Comparison of ENCODE assay signal across 21 cellular contexts in genomic region chr6:63785006-63785405, GRCh38.
"Had no signal": no experiment of that assay in that cellular context is flagged by ENCODE, and none has a peak within 500 bp of the region (broad histone marks: within the 10 kb centered on the region; RNA-seq: fewer than 3 reads in every experiment).

No MANE protein-coding gene starts in this region.

- H3K9me3 ChIP-seq: mucosa of descending colon, pancreas, vagina had no signal

- ATAC-seq: activated CD8-positive, alpha-beta T cell treated with anti-CD3 and anti-CD28 coated beads, Interleukin-2, amount 10 ng/mL, durations not matched to agents 7 days and 5 days; mucosa of descending colon; pancreas; right lobe of liver; stimulated activated naive CD8-positive, alpha-beta T cell treated with anti-CD3 and anti-CD28 coated beads, Interleukin-15, amount 100 ng/mL, for 72 hours had no signal

- H3K9me3 Mint-ChIP-seq: activated CD4-positive, alpha-beta T cell treated with anti-CD3 and anti-CD28 coated beads, Interleukin-2, amount 10 ng/mL, durations not matched to agents 24 days and 14 days; activated T-cell treated with anti-CD3 and anti-CD28 coated beads, Interleukin-2, amount 50 U/mL, for 24 hours; activated T-helper 2 cell treated with anti-CD3 and anti-CD28 coated beads, Interferon-gamma antibody, Interleukin-2, Interleukin-4, amounts not matched to agents 10 μg/mL and 5 μg/mL and 100 μg/mL, durations not matched to agents 14 hours and 24 hours and 36 hours; central memory CD8-positive, alpha-beta T cell had no signal

- H3K4me3 Mint-ChIP-seq: activated CD4-positive, alpha-beta T cell treated with anti-CD3 and anti-CD28 coated beads, Interleukin-2, amount 10 ng/mL, durations not matched to agents 24 days and 14 days; activated CD8-positive, alpha-beta T cell treated with anti-CD3 and anti-CD28 coated beads, Interleukin-2, amount 10 ng/mL, durations not matched to agents 7 days and 5 days; activated naive CD4-positive, alpha-beta T cell treated with anti-CD3 and anti-CD28 coated beads for 36 hours; activated T-cell treated with anti-CD3 and anti-CD28 coated beads, Interleukin-2, amount 50 U/mL, for 24 hours; central memory CD8-positive, alpha-beta T cell; naive B cell; stimulated activated naive CD8-positive, alpha-beta T cell treated with anti-CD3 and anti-CD28 coated beads, Interleukin-15, amount 100 ng/mL, for 72 hours had no signal

- H3K36me3 ChIP-seq: brain microvascular endothelial cell, pancreas, right lobe of liver, suprapubic skin, vagina had no signal

- H3K27me3 Mint-ChIP-seq: activated CD4-positive, alpha-beta T cell treated with anti-CD3 and anti-CD28 coated beads, Interleukin-2, amount 10 ng/mL, durations not matched to agents 24 days and 14 days had no signal

- H3K27me3 ChIP-seq: brain microvascular endothelial cell, pancreas, right lobe of liver, vagina had no signal

- H3K27ac ChIP-seq: brain microvascular endothelial cell, coronary artery, pancreas, right lobe of liver, suprapubic skin, vagina had no signal

- H3K4me3 ChIP-seq: coronary artery, mucosa of descending colon, pancreas, right lobe of liver, suprapubic skin, vagina had no signal

- H3K4me1 Mint-ChIP-seq: activated CD4-positive, alpha-beta T cell treated with anti-CD3 and anti-CD28 coated beads, Interleukin-2, amount 10 ng/mL, durations not matched to agents 24 days and 14 days; central memory CD8-positive, alpha-beta T cell; stimulated activated naive CD8-positive, alpha-beta T cell treated with anti-CD3 and anti-CD28 coated beads, Interleukin-15, amount 100 ng/mL, for 72 hours had no signal

- H3K4me1 ChIP-seq: pancreas, suprapubic skin, vagina had no signal

- DNase-seq: activated CD4-positive, alpha-beta T cell treated with anti-CD3 and anti-CD28 coated beads, Interleukin-2, amount 10 ng/mL, durations not matched to agents 24 days and 14 days; activated CD8-positive, alpha-beta T cell treated with anti-CD3 and anti-CD28 coated beads, Interleukin-2, amount 10 ng/mL, durations not matched to agents 7 days and 5 days; activated naive CD4-positive, alpha-beta T cell treated with anti-CD3 and anti-CD28 coated beads for 36 hours; activated T-cell treated with anti-CD3 and anti-CD28 coated beads, Interleukin-2, amount 50 U/mL, for 24 hours; brain microvascular endothelial cell; effector CD8-positive, alpha-beta T cell; mesenchymal stem cell; mucosa of descending colon; naive B cell; pancreas; right lobe of liver; small intestine; stimulated activated CD4-positive, alpha-beta T cell treated with anti-CD3 and anti-CD28 coated beads, Interleukin-4, amount 100 ng/mL, for 1 hour; stimulated activated naive CD8-positive, alpha-beta T cell treated with anti-CD3 and anti-CD28 coated beads, Interleukin-15, amount 100 ng/mL, for 72 hours; T1000; trophoblast cell had no signal

- H3K27ac Mint-ChIP-seq: activated CD4-positive, alpha-beta T cell treated with anti-CD3 and anti-CD28 coated beads, Interleukin-2, amount 10 ng/mL, durations not matched to agents 24 days and 14 days; activated CD8-positive, alpha-beta T cell treated with anti-CD3 and anti-CD28 coated beads, Interleukin-2, amount 10 ng/mL, durations not matched to agents 7 days and 5 days; activated naive CD4-positive, alpha-beta T cell treated with anti-CD3 and anti-CD28 coated beads for 36 hours; activated T-cell treated with anti-CD3 and anti-CD28 coated beads, Interleukin-2, amount 50 U/mL, for 24 hours; activated T-helper 2 cell treated with anti-CD3 and anti-CD28 coated beads, Interferon-gamma antibody, Interleukin-2, Interleukin-4, amounts not matched to agents 10 μg/mL and 5 μg/mL and 100 μg/mL, durations not matched to agents 14 hours and 24 hours and 36 hours; naive B cell; stimulated activated naive CD8-positive, alpha-beta T cell treated with anti-CD3 and anti-CD28 coated beads, Interleukin-15, amount 100 ng/mL, for 72 hours had no signal

- H3K36me3 Mint-ChIP-seq: naive B cell had no signal
